Comparison of ENCODE assay signal across 8 cellular contexts in the genomic region with DNA sequence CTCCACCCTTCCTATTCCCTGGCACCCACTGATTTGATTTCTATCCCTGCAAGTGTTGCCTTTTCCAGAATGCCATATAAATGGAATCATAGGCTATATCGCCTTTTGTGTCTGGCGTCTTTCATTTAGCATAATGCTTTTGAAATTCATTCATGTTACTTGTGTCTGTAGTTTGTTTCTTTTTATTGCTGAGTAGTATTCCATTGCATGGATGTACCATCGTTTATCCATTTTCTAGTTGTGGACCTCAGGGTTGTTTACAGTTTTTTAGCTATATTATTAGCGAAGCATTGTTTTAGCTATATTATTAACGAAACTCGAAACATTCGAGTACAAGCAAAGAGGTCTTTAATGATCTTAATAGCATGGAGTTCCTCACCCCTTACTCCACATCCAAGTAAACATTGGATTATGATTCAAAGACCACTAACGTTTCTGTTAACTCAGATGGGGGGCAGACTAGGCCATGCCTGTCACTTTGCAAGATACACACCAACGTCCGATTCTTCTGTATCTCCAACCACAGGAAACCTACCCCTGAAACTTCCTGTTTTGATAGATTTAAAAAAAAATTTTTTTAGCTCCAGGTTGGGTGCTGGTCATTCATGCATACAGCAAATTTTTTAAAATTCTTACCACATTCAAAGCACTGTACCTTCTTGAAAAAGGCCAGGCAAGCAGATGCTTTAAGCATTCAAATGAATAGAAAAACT. TPM values are rescaled to one million over a fixed set of nuclear protein-coding genes. Genes with fewer than 3 reads are reported as not detected.
A peak's percentile ranks its signal among the peaks of the same experiment; 100 is the strongest.
DNase-seq lines count a peak whose midpoint lies in the region; ATAC-seq, FAIRE-seq and TF ChIP-seq lines count a peak whose summit lies in the region.

No MANE protein-coding gene starts in this region.

- H3K27me3 ChIP-seq in MM.1S (replicated peaks; ENCODE audit: insufficient read depth, low read length) = no peaks in the 10 kb centered on the region
- no peaks in the 10 kb centered on the region for H3K27me3 ChIP-seq in bronchial epithelial cell (ENCODE audit: control insufficient read depth, insufficient read depth, low read length)
- no peaks in the 10 kb centered on the region for H3K27me3 ChIP-seq in neural cell (ENCODE audit: insufficient read depth, low read depth, low read length)

- DNase-seq in GM12864 (ENCODE audit: low read depth) = peak; percentile 60
- DNase-seq in MM.1S = peak; percentile 34
- no peak for DNase-seq in bronchial epithelial cell (ENCODE audit: low read depth)
- DNase-seq in NCI-H82 (lab: John Stamatoyannopoulos, UW) = no peak
- no peak for DNase-seq in A172 (ENCODE audit: low spot score)
- DNase-seq in NCI-H2029 (lab: John Stamatoyannopoulos, UW) = no peak

- H3K9me3 ChIP-seq in MM.1S (replicated peaks; ENCODE audit: insufficient read depth, low read length) = no peaks in the 10 kb centered on the region
- peaks cover 4% of the 10 kb centered on the region for H3K9me3 ChIP-seq in neural cell (ENCODE audit: low read length)

- H4K20me1 ChIP-seq in MM.1S (ENCODE audit: insufficient read depth, low read length) = peaks cover 8% of the 10 kb centered on the region; the same call in 1 of the 2 replicates
- H4K20me1 ChIP-seq in neural cell (ENCODE audit: insufficient read depth) = no peaks in the 10 kb centered on the region

- no peaks in the 10 kb centered on the region for H3K9me2 ChIP-seq in MM.1S (replicated peaks; ENCODE audit: insufficient read depth, low read length)
- no peaks in the 10 kb centered on the region for H3K9me2 ChIP-seq in neural cell (ENCODE audit: insufficient read depth, low read length)

- no peak for TF ChIP-seq EP300 in neural cell (conservative IDR thresholded peaks at IDR 0.05; ENCODE audit: poor library complexity, severe bottlenecking)

- no peak for TF ChIP-seq RAD21 in neural cell (conservative IDR thresholded peaks at IDR 0.05)

- peak overlapping the region; percentile 75 for H3K9ac ChIP-seq in MM.1S (ENCODE audit: low read length)
- H3K9ac ChIP-seq in neural cell (ENCODE audit: low read length) = peak overlapping the region; percentile 93

- peaks cover 23% of the 10 kb centered on the region; the same call in 1 of the 2 replicates for H3K4me1 ChIP-seq in MM.1S (ENCODE audit: low read length)

- H3K4me3 ChIP-seq in GM12864 (ENCODE audit: low read depth, low read length) = peak overlapping the region; percentile 99
- peak overlapping the region; percentile 98 for H3K4me3 ChIP-seq in MM.1S (ENCODE audit: low read length)
- H3K4me3 ChIP-seq in bronchial epithelial cell (ENCODE audit: low read depth, low read length) = peak overlapping the region; percentile 68
- H3K4me3 ChIP-seq in neural cell (ENCODE audit: low read length) = peak overlapping the region; percentile 94

- H3K79me2 ChIP-seq in MM.1S (ENCODE audit: low read length) (peaks cover 63% of the 10 kb centered on the region), neural cell (replicated peaks; ENCODE audit: insufficient read depth, low read length) (peaks cover 45% of the 10 kb centered on the region)

- H3K27ac ChIP-seq in MM.1S (ENCODE audit: low read length) (peak overlapping the region; percentile 55; the same call in 1 of the 2 replicates), neural cell (ENCODE audit: low read length) (peak overlapping the region; percentile 94)

- H3K36me3 ChIP-seq in MM.1S (replicated peaks; ENCODE audit: insufficient read depth, low read length) (peaks cover 13% of the 10 kb centered on the region; the same call in 1 of the 2 replicates), bronchial epithelial cell (ENCODE audit: control insufficient read depth, insufficient read depth, low read length) (no peaks in the 10 kb centered on the region), neural cell (ENCODE audit: insufficient read depth, low read length) (peaks cover 12% of the 10 kb centered on the region)

- H3K4me2 ChIP-seq in MM.1S (ENCODE audit: low read depth, low read length) = peak overlapping the region; percentile 86
- peak overlapping the region; percentile 56 for H3K4me2 ChIP-seq in neural cell (ENCODE audit: low read length)

- peak; percentile 39 for ATAC-seq in GM21786 (IDR thresholded peaks at IDR 0.05; ENCODE audit: unreplicated experiment)

- FAIRE-seq in bronchial epithelial cell (lab: Jason Lieb, UNC) = no peak

- peaks cover 18% of the 10 kb centered on the region for H3F3A ChIP-seq in MM.1S (ENCODE audit: insufficient read depth, low read length)
- no peaks in the 10 kb centered on the region for H3F3A ChIP-seq in neural cell (ENCODE audit: insufficient read depth, low read length, poor library complexity, severe bottlenecking)

- H2AFZ ChIP-seq in MM.1S (ENCODE audit: low read length) = peak overlapping the region; percentile 64
- peak overlapping the region; percentile 88 for H2AFZ ChIP-seq in neural cell (ENCODE audit: low read depth, low read length)

- no peak for TF ChIP-seq CTCF in GM12864 (IDR thresholded peaks at IDR 0.05; ENCODE audit: low read depth, low read length, missing control alignments)
- TF ChIP-seq CTCF in MM.1S (IDR thresholded peaks at IDR 0.05; ENCODE audit: low read length) = no peak
- TF ChIP-seq CTCF in bronchial epithelial cell (IDR thresholded peaks at IDR 0.05; ENCODE audit: insufficient read depth, low read length, severe bottlenecking) = no peak
- no peak for TF ChIP-seq CTCF in neural cell (IDR thresholded peaks at IDR 0.05; ENCODE audit: poor library complexity, severe bottlenecking)

TF ChIP-seq in neural cell, 6 proteins besides CTCF, POLR2A, EP300 and RAD21:
- no peak for TF ChIP-seq TAF1 (IDR thresholded peaks at IDR 0.05; ENCODE audit: low read depth)

RNA-seq across cellular contexts. Expression of a gene that starts 1.1 kb away (rescaled TPM):
- 16.1 and 18.6 TPM in 2 replicates for total RNA-seq in bronchial epithelial cell
- 136 and 147 TPM in 2 replicates for polyA plus RNA-seq in neural cell
- polyA minus RNA-seq in neural cell = 113 and 116 TPM in 2 replicates
- 40.7 and 40.8 TPM in 2 replicates for total RNA-seq in A172 (2014; rRNA removed; shearing (Covaris generic))

Comparison
In these comparisons a context has a peak if more than half of its experiments do, and no peak if none do; other contexts are left out.
1. DNase-seq: peak in GM12864 (single experiment) and MM.1S (single experiment); none in bronchial epithelial cell (single experiment), NCI-H82 (single experiment), A172 (single experiment) and NCI-H2029 (single experiment).
2. Peak in every context shown above with its lines, with median percentiles within 50 percentile points of each other: H3K4me3 ChIP-seq.